18 cellular contexts compared by ENCODE assay signal in the genomic region with DNA sequence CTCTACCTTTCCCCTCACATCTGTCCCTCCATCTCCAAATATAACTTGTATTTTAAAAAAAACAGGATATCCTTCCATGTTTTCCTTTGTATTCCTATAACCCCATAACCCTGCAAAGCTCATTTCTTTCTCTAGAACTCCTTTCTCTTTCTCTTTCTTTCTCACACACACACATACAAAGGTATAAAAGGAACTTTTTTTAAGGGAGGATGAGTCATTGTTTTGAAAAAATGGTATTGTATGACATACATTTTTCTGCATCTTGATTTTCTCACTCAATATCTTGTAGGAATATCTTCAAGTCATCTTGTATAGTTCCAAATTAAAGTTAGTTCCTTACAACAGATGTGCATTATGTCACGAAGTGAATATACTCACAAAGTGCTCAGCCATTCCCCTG.
DNase-seq lines count a peak whose midpoint lies in the region; FAIRE-seq and TF ChIP-seq lines count a peak whose summit lies in the region.
"Had no signal": no experiment of that assay in that cellular context is flagged by ENCODE, and none has a peak within 500 bp of the region (broad histone marks: within the 10 kb centered on the region; RNA-seq: fewer than 3 reads in every experiment).

No MANE protein-coding gene starts in this region.

- H3K27me3 Mint-ChIP-seq in nephron (ENCODE audit: low read depth), result no peaks in the 10 kb centered on the region
- peaks cover 9% of the 10 kb centered on the region for H3K27me3 Mint-ChIP-seq in HFFc6 (ENCODE audit: insufficient read depth)

- H3K9me1 ChIP-seq in endothelial cell of umbilical vein (replicated peaks; ENCODE audit: control insufficient read depth, extremely low read depth, insufficient read depth, low read length), result no peaks in the 10 kb centered on the region

- no peaks in the 10 kb centered on the region for H3K9me3 ChIP-seq in endothelial cell of umbilical vein (replicated peaks; ENCODE audit: control insufficient read depth, insufficient read depth, low read length)

- H3K27ac Mint-ChIP-seq in nephron (peak overlapping the region; percentile 49 to 63 (median 58)), HFFc6 (no peak overlapping the region)
- H3K27ac Mint-ChIP-seq: CD4-positive, alpha-beta T cell; H9 had no signal

- intact Hi-C loops in endothelial cell of umbilical vein (cut with micrococcal nuclease), result no loop called here

- TF ChIP-seq CTCF in endothelial cell of umbilical vein (IDR thresholded peaks at IDR 0.05; ENCODE audit: extremely low read depth in 1 of 2, insufficient read depth in 1 of 2, low read depth in 1 of 2, low read length in 2 of 2) (no peak), nephron (IDR thresholded peaks at IDR 0.05; ENCODE audit: unreplicated experiment in 3 of 3) (no peak), HFFc6 (IDR thresholded peaks at IDR 0.05) (no peak), RWPE1 (conservative IDR thresholded peaks at IDR 0.05; ENCODE audit: low read depth) (no peak)

- DNase-seq in HTR-8/SVneo (ENCODE audit: insufficient read length, low spot score) (no peak), OCI-M1 (lab: John Stamatoyannopoulos, UW) (peak; percentile 2), endothelial cell of umbilical vein (ENCODE audit: low read depth, low spot score) (peak; percentile 25), HFFc6 (no peak), RWPE1 (ENCODE audit: low spot score) (no peak)
- DNase-seq in activated T-cell treated with anti-CD3 and anti-CD28 coated beads, Interleukin-2, amount 50 U/mL, for 1 hour, result no peak
- DNase-seq: AML-193; CD4-positive, alpha-beta T cell; DMS79 treated with DMSO at 0.1 percent for 48 hours; GF-D8; H9; KG1 had no signal

- no peaks in the 10 kb centered on the region for H3K4me1 ChIP-seq in endothelial cell of umbilical vein (ENCODE audit: control insufficient read depth, extremely low read depth, insufficient read depth, low read length)

- dilution Hi-C loops in endothelial cell of umbilical vein (cut with MboI; ENCODE audit: extremely low pct_ligation_motif_present, low sequenced_read_pairs), result no loop called here

- no peak overlapping the region for H3K9ac ChIP-seq in endothelial cell of umbilical vein (replicated peaks; ENCODE audit: extremely low read depth, insufficient read depth, low read length)

- H3K27ac ChIP-seq in endothelial cell of umbilical vein (ENCODE audit: insufficient read depth, low read depth, low read length) (no peak overlapping the region), RWPE1 (no peak overlapping the region)
- H3K27ac ChIP-seq: C4-2B, HL-60 had no signal

- FAIRE-seq in HTR-8/SVneo (lab: Jason Lieb, UNC), result peak; percentile 66
- FAIRE-seq in endothelial cell of umbilical vein (lab: Jason Lieb, UNC), result no peak
- FAIRE-seq: A204.1, H1 had no signal

- no peaks in the 10 kb centered on the region for H3K79me2 ChIP-seq in endothelial cell of umbilical vein (ENCODE audit: control insufficient read depth, insufficient read depth, low read length)

- H2AFZ ChIP-seq in endothelial cell of umbilical vein (ENCODE audit: low read depth, low read length), result no peak overlapping the region

- peaks cover 7 to 24% of the 10 kb centered on the region in 2 experiments for H3K27me3 ChIP-seq in endothelial cell of umbilical vein (ENCODE audit: control insufficient read depth in 2 of 2, insufficient read depth in 2 of 2, low read length in 2 of 2)

- H3K36me3 Mint-ChIP-seq in nephron (ENCODE audit: low read depth), result no peaks in the 10 kb centered on the region
- no peaks in the 10 kb centered on the region for H3K36me3 Mint-ChIP-seq in HFFc6 (ENCODE audit: low read depth)

- peaks cover 59% of the 10 kb centered on the region for H3K4me1 Mint-ChIP-seq in nephron
- H3K4me1 Mint-ChIP-seq in HFFc6 (ENCODE audit: low read depth), result no peaks in the 10 kb centered on the region

- H3K36me3 ChIP-seq in endothelial cell of umbilical vein (ENCODE audit: control insufficient read depth in 2 of 2, extremely low read depth in 1 of 2, insufficient read depth in 2 of 2, low read length in 2 of 2), result no peaks in the 10 kb centered on the region

- POLR2A ChIA-PET in endothelial cell of umbilical vein (lab: Charles Lee) (no interaction called here), RWPE1 (lab: Yijun Ruan, JAX; ENCODE audit: low non-redundant PET) (no interaction called here)

- CTCF ChIA-PET in endothelial cell of umbilical vein (lab: Charles Lee), result interaction anchor here (0.9 to 1.8 kb wide), 2 partner anchors 9 to 121 kb away, joined by 3 to 7 read pairs; no protein-coding TSS in a partner anchor
- CTCF ChIA-PET in RWPE1 (lab: Yijun Ruan, JAX), result interaction anchor here (0.6 kb wide), 1 partner anchor 189 kb away, joined by 3 read pairs; no protein-coding TSS in a partner anchor

- no TSS peak for BruUV-seq in endothelial cell of umbilical vein (replicated peaks; lab: Mats Ljungman, UMichigan)

- no peak overlapping the region for H3K4me2 ChIP-seq in endothelial cell of umbilical vein (ENCODE audit: insufficient read depth, low read length)

- TF ChIP-seq POLR2A in endothelial cell of umbilical vein (IDR thresholded peaks at IDR 0.05; ENCODE audit: low read depth, low read length), result no peak

- H3K9me3 Mint-ChIP-seq in nephron (peaks cover 9% of the 10 kb centered on the region), HFFc6 (0 out of 2 replicates have a peak, but pooled peaks cover 3% of the 10 kb centered on the region)
- H3K9me3 Mint-ChIP-seq: CD4-positive, alpha-beta T cell had no signal

- no peak overlapping the region for H3K4me3 ChIP-seq in endothelial cell of umbilical vein (replicated peaks in 1 of 3; ENCODE audit: insufficient read depth in 1 of 3, low read depth in 1 of 3, low read length in 3 of 3)

- H3K4me3 Mint-ChIP-seq in nephron (no peak overlapping the region), HFFc6 (no peak overlapping the region)
- H3K4me3 Mint-ChIP-seq: CD4-positive, alpha-beta T cell; H9; IgD-negative memory B cell had no signal

- H4K20me1 ChIP-seq in endothelial cell of umbilical vein (replicated peaks; ENCODE audit: control insufficient read depth, extremely low read depth, insufficient read depth, low read length), result no peaks in the 10 kb centered on the region

TF ChIP-seq in endothelial cell of umbilical vein, 7 proteins besides CTCF, POLR2A, EP300 and RAD21:
- TF ChIP-seq EZH2 (IDR thresholded peaks at IDR 0.05; ENCODE audit: borderline replicate concordance, low read depth, low read length, severe bottlenecking) (no peak), JUN (IDR thresholded peaks at IDR 0.05; ENCODE audit: borderline replicate concordance, insufficient read depth, insufficient read length, low read depth) (peak; percentile 51), MYC (IDR thresholded peaks at IDR 0.05; ENCODE audit: low read depth, low read length) (no peak), POLR2AphosphoS5 (IDR thresholded peaks at IDR 0.05; ENCODE audit: insufficient read depth, low read depth, low read length) (no peak), GATA2 (IDR thresholded peaks at IDR 0.05; ENCODE audit: insufficient read depth, insufficient read length, low read depth, low read length) (no peak), FOS (IDR thresholded peaks at IDR 0.05; ENCODE audit: borderline replicate concordance, insufficient read depth, low read length) (peak; percentile 29)
- TF ChIP-seq, protein P1, sequence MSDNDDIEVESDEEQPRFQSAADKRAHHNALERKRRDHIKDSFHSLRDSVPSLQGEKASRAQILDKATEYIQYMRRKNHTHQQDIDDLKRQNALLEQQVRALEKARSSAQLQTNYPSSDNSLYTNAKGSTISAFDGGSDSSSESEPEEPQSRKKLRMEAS (IDR thresholded peaks at IDR 0.05; ENCODE audit: insufficient read depth, insufficient read length), result no peak

Comparison
In these comparisons a context has a peak if more than half of its experiments do, and no peak if none do; other contexts are left out.
1. DNase-seq: peak in OCI-M1 (single experiment) and endothelial cell of umbilical vein (single experiment); none in HTR-8/SVneo (single experiment), HFFc6 (single experiment), RWPE1 (single experiment) and activated T-cell treated with anti-CD3 and anti-CD28 coated beads, Interleukin-2, amount 50 U/mL, for 1 hour (single experiment).